In genomic region chr9:471320-471719, GRCh38 we compare ENCODE assay signal across 13 cellular contexts. TPM values are rescaled to one million over a fixed set of nuclear protein-coding genes. Genes with fewer than 3 reads are reported as not detected.
A peak's percentile ranks its signal among the peaks of the same experiment; 100 is the strongest.
DNase-seq lines count a peak whose midpoint lies in the region; ATAC-seq, FAIRE-seq and TF ChIP-seq lines count a peak whose summit lies in the region.
"Had no signal": no experiment of that assay in that cellular context is flagged by ENCODE, and none has a peak within 500 bp of the region (broad histone marks: within the 10 kb centered on the region; RNA-seq: fewer than 3 reads in every experiment).

No MANE protein-coding gene starts in this region.

- H3K79me2 ChIP-seq in DND-41 (ENCODE audit: insufficient read depth, low read length) (no peaks in the 10 kb centered on the region), hepatocyte (peaks cover 4% of the 10 kb centered on the region)

- H3K4me1 ChIP-seq in A549: peaks cover 16% of the 10 kb centered on the region
- H3K4me1 ChIP-seq in DND-41 (ENCODE audit: insufficient read depth, low read length): peaks cover 27% of the 10 kb centered on the region
- H3K4me1 ChIP-seq in hepatocyte (ENCODE audit: insufficient read depth): peaks cover 15% of the 10 kb centered on the region
- H3K4me1 ChIP-seq: BE2C had no signal

- H3K4me2 ChIP-seq in A549 (peak overlapping the region; percentile 85), DND-41 (ENCODE audit: insufficient read depth, low read length) (peak overlapping the region; percentile 99), hepatocyte (peak overlapping the region; percentile 81)

- TF ChIP-seq EP300 in A549 (IDR thresholded peaks at IDR 0.05): no peak

- H4K20me1 ChIP-seq in DND-41 (ENCODE audit: insufficient read depth, low read length) (no peaks in the 10 kb centered on the region), hepatocyte (ENCODE audit: insufficient read depth, poor library complexity, severe bottlenecking) (no peaks in the 10 kb centered on the region)

- no peaks in the 10 kb centered on the region for H3K36me3 ChIP-seq in DND-41 (ENCODE audit: insufficient read depth, low read length)
- H3K36me3 ChIP-seq in hepatocyte (replicated peaks; ENCODE audit: insufficient read depth, low read depth): no peaks in the 10 kb centered on the region
- H3K36me3 ChIP-seq in H7 (replicated peaks; ENCODE audit: control insufficient read depth, insufficient read depth, low read length): no peaks in the 10 kb centered on the region; the same call in 1 of the 2 replicates
- H3K36me3 ChIP-seq: BE2C had no signal

- peak overlapping the region; percentile 96 for H3K4me3 Mint-ChIP-seq in activated CD4-positive, alpha-beta memory T cell treated with anti-CD3 and anti-CD28 coated beads for 36 hours

- H3K4me3 ChIP-seq in A549 (peak overlapping the region; percentile 47; the same call in 1 of the 3 replicates), DND-41 (ENCODE audit: low read depth in 1 of 2, low read length in 2 of 2) (peak overlapping the region in 1 of 2 experiments; percentile 90; a peak in 1 of 4 replicates), hepatocyte (no peak overlapping the region), H7 (ENCODE audit: insufficient read depth, low read depth, low read length) (no peak overlapping the region)

- no peak overlapping the region for H3K9ac ChIP-seq in DND-41 (ENCODE audit: low read depth, low read length)

- no peaks in the 10 kb centered on the region for H3K9me3 Mint-ChIP-seq in activated CD4-positive, alpha-beta memory T cell treated with anti-CD3 and anti-CD28 coated beads for 36 hours

- FAIRE-seq in A549 (lab: Jason Lieb, UNC): no peak
- FAIRE-seq: endothelial cell of umbilical vein had no signal

- H2AFZ ChIP-seq in DND-41 (ENCODE audit: low read depth, low read length) (no peak overlapping the region), hepatocyte (no peak overlapping the region)

- H3K27me3 ChIP-seq in DND-41 (ENCODE audit: insufficient read depth, low read length, poor library complexity) (no peaks in the 10 kb centered on the region), hepatocyte (no peaks in the 10 kb centered on the region), H7 (ENCODE audit: control insufficient read depth, insufficient read depth, low read length) (peaks cover 3% of the 10 kb centered on the region)
- H3K27me3 ChIP-seq: BE2C had no signal

- peaks cover 22% of the 10 kb centered on the region for H3K4me1 Mint-ChIP-seq in activated CD4-positive, alpha-beta memory T cell treated with anti-CD3 and anti-CD28 coated beads for 36 hours (ENCODE audit: low read depth)

- CTCF ChIA-PET in A549 (lab: Yijun Ruan, JAX): interaction anchor here (1.0 kb wide), 1 partner anchor 225 kb away, joined by 3 read pairs; no protein-coding TSS in a partner anchor
- CTCF ChIA-PET in activated CD4-positive, alpha-beta memory T cell treated with anti-CD3 and anti-CD28 coated beads for 36 hours (lab: Charles Lee): interaction anchor here (1.2 kb wide), 1 partner anchor 8 kb away, joined by 3 read pairs; no protein-coding TSS in a partner anchor

- POLR2A ChIA-PET in A549 (lab: Yijun Ruan, JAX): interaction anchor here (1.3 kb wide), 2 partner anchors 33 to 34 kb away, joined by 3 to 4 read pairs; partner anchors contain the start of gene KANK1
- POLR2A ChIA-PET in activated CD4-positive, alpha-beta memory T cell treated with anti-CD3 and anti-CD28 coated beads for 36 hours (lab: Charles Lee): no interaction called here

- H3K9me2 ChIP-seq in hepatocyte (replicated peaks; ENCODE audit: insufficient read depth): no peaks in the 10 kb centered on the region

- no peak overlapping the region for H3K27ac Mint-ChIP-seq in activated CD4-positive, alpha-beta memory T cell treated with anti-CD3 and anti-CD28 coated beads for 36 hours

- ATAC-seq in A549 (no peak), DND-41 (ENCODE audit: insufficient read depth, low read depth) (no peak), HG03159 (IDR thresholded peaks at IDR 0.05; ENCODE audit: unreplicated experiment) (no peak), HG03439 (IDR thresholded peaks at IDR 0.05; ENCODE audit: unreplicated experiment) (no peak)

- H3K27me3 Mint-ChIP-seq in activated CD4-positive, alpha-beta memory T cell treated with anti-CD3 and anti-CD28 coated beads for 36 hours: no peaks in the 10 kb centered on the region

- no peak for TF ChIP-seq RAD21 in A549 (conservative IDR thresholded peaks at IDR 0.05 in 1 of 2, IDR thresholded peaks at IDR 0.05 in 1 of 2)

- no peak overlapping the region; a peak in 1 of 6 replicates for H3K27ac ChIP-seq in A549
- H3K27ac ChIP-seq in DND-41 (ENCODE audit: low read length): no peak overlapping the region
- H3K27ac ChIP-seq in hepatocyte: no peak overlapping the region

- no peaks in the 10 kb centered on the region for H3K9me3 ChIP-seq in A549
- no peaks in the 10 kb centered on the region for H3K9me3 ChIP-seq in DND-41 (ENCODE audit: insufficient read depth, low read length, severe bottlenecking)
- H3K9me3 ChIP-seq in hepatocyte (ENCODE audit: low read depth): no peaks in the 10 kb centered on the region
- H3K9me3 ChIP-seq: BE2C had no signal

- intact Hi-C loops in activated CD4-positive, alpha-beta memory T cell treated with anti-CD3 and anti-CD28 coated beads for 36 hours (cut with micrococcal nuclease): loop anchor here (2.0 kb wide), 1 partner anchor 29 kb away; no protein-coding TSS in a partner anchor

- TF ChIP-seq CTCF in A549 (IDR thresholded peaks at IDR 0.05): no peak
- no peak for TF ChIP-seq CTCF in DND-41 (IDR thresholded peaks at IDR 0.05; ENCODE audit: borderline replicate concordance, extremely low read depth, low read length, poor library complexity, severe bottlenecking)
- no peak for TF ChIP-seq CTCF in hepatocyte (IDR thresholded peaks at IDR 0.05; ENCODE audit: poor library complexity)

- no peak for TF ChIP-seq POLR2A in A549 (IDR thresholded peaks at IDR 0.05; ENCODE audit: low read length)

- H3K36me3 Mint-ChIP-seq in activated CD4-positive, alpha-beta memory T cell treated with anti-CD3 and anti-CD28 coated beads for 36 hours: peaks cover 5% of the 10 kb centered on the region

- 54% methylated on average over 4 of the region's 4 CpGs for WGBS in A549 (ENCODE audit: missing lambda C conversion rate)
- 96% methylated on average over 4 of the region's 4 CpGs for WGBS in hepatocyte (ENCODE audit: low lambda C conversion rate, missing lambda C conversion rate)

- DNase-seq in A549 (ENCODE audit: low read depth in 1 of 2, low spot score in 1 of 2) (no peak), DND-41 (no peak), hepatocyte (ENCODE audit: low spot score) (no peak), H7 (no peak), NCI-H2227 (lab: John Stamatoyannopoulos, UW; ENCODE audit: unreplicated experiment) (no peak)
- no peak for DNase-seq in activated CD4-positive, alpha-beta memory T cell treated with anti-CD3 and anti-CD28 coated beads for 36 hours
- DNase-seq: BE2C, HCEC 1CT, KBM-7, NCI-H2171 treated with DMSO at 0.1 percent for 48 hours had no signal

TF ChIP-seq in A549, 52 proteins besides CTCF, POLR2A, EP300 and RAD21 (continues in another document):
- TF ChIP-seq KDM5A (IDR thresholded peaks at IDR 0.05) (no peak), NPAS2 (CRISPR knock-in tag; IDR thresholded peaks at IDR 0.05; ENCODE audit: borderline replicate concordance) (no peak), MAFK (IDR thresholded peaks at IDR 0.05; ENCODE audit: partially characterized antibody) (no peak), SREBF2 (IDR thresholded peaks at IDR 0.05) (no peak), CHD4 (IDR thresholded peaks at IDR 0.05; ENCODE audit: borderline replicate concordance) (no peak), TFCP2L1 (CRISPR knock-in tag; IDR thresholded peaks at IDR 0.05) (no peak), MAX (IDR thresholded peaks at IDR 0.05) (no peak), ZNF302 (CRISPR knock-in tag; IDR thresholded peaks at IDR 0.05) (no peak), JUN (IDR thresholded peaks at IDR 0.05) (no peak), ATOH8 (CRISPR knock-in tag; IDR thresholded peaks at IDR 0.05; ENCODE audit: low read depth) (no peak), USF2 (IDR thresholded peaks at IDR 0.05) (no peak)

RNA-seq across cellular contexts. Expression of gene KANK1, which starts 33.2 kb away (rescaled TPM):
- polyA plus RNA-seq in A549 (2011; rRNA removed) (21.2 and 24.2 TPM in 2 replicates), A549 (2017; fragmentation: RNase III; extraction: RNeasy Plus Mini Kit Qiagen cat#74134 plus additional on column Dnase treatment) (12.0 to 14.9 TPM (median 14.7 TPM) in 3 replicates), hepatocyte (21.7 and 23.0 TPM in 2 replicates)
- polyA plus RNA-seq in A549 (2012; cell fraction: cytosol; rRNA removed): 11.9 and 12.5 TPM in 2 replicates
- polyA plus RNA-seq in A549 (2012; cell fraction: nucleus; rRNA removed): 27.3 and 29.7 TPM in 2 replicates
- polyA minus RNA-seq in A549 (2011; rRNA and poly(A)+ RNA removed): 38.2 and 52.2 TPM in 2 replicates
- total RNA-seq in activated CD4-positive, alpha-beta memory T cell treated with anti-CD3 and anti-CD28 coated beads for 36 hours: 1 to 10 TPM; 8.3 TPM
- total RNA-seq in hepatocyte: 33.6 and 40.8 TPM in 2 replicates
- 16.1 and 20.6 TPM in 2 replicates for total RNA-seq in H7 (2014; rRNA removed; shearing (Covaris generic))
